ENCODE assay signal across 11 cellular contexts in the genomic region with DNA sequence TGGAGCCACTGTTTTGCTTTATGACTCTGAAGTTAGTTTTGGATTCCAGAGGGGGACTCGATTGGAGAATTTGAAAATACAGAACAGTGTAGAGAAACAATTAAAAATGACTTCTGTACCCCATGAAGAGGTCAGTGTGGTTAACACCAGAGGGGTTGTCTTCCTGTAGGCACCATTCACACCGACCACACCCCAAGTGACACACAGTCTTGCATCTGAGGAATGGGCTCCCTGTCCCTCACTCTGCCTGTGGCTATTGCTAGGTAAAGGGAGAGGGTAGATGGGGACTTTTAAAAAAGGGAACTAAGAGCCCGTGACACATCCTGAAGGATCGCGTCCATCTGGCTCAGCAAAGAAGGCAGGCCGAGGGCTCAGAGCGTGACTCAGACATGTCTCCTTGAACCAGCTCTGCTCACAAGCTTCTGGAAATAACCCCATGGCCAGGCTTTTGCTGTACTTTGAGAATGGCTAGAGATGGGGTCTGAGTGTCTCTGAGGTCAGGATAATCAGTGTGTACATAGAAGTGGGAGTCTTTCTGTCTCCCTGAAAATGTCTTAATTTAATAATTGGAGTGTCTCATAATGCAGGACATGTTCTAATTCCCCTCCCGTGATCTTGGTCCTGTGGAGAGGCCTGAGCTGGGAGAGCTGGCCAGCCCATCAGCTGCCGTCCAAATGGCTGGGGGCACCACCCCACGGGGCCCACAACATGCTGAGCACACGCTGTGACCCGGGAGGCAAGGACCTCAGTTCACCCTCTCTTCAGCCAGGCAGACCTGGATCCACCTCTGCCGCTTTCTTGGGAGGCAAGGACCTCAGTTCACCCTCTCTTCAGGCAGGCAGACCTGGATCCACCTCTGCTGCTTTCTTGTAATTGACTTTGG. TPM values are rescaled to one million over a fixed set of nuclear protein-coding genes. Genes with fewer than 3 reads are reported as not detected.
DNase-seq lines count a peak whose midpoint lies in the region; ATAC-seq, FAIRE-seq and TF ChIP-seq lines count a peak whose summit lies in the region.
"Had no signal": no experiment of that assay in that cellular context is flagged by ENCODE, and none has a peak within 500 bp of the region (broad histone marks: within the 10 kb centered on the region; RNA-seq: fewer than 3 reads in every experiment).

No MANE protein-coding gene starts in this region.

- WGBS in A549 (ENCODE audit: missing lambda C conversion rate): 44% methylated on average over 12 of the region's 13 CpGs
- 25 to 29% methylated on average over 13 of the region's 13 CpGs for WGBS in GM23248 (ENCODE audit: low coverage in 1 of 2, low lambda C conversion rate in 2 of 2, missing lambda C conversion rate in 2 of 2), 2 experiments

- no peaks in the 10 kb centered on the region for H3K9me3 Mint-ChIP-seq in immature natural killer cell

- no peak overlapping the region for H3K9ac ChIP-seq in GM23248
- H3K9ac ChIP-seq: BLaER1 had no signal

- H3K4me3 ChIP-seq in A549: no peak overlapping the region
- H3K4me3 ChIP-seq in GM23248: no peak overlapping the region
- H3K4me3 ChIP-seq: BLaER1, right lobe of liver had no signal

- no peaks in the 10 kb centered on the region for H3K9me2 ChIP-seq in GM23248 (ENCODE audit: insufficient read depth)

- peak in 1 of 2 experiments; percentile 20 for DNase-seq in A549 (ENCODE audit: low read depth in 1 of 2, low spot score in 1 of 2)
- peak; percentile 83 for DNase-seq in GM23248
- peak; percentile 38 for DNase-seq in UCSD-AML1 (lab: John Stamatoyannopoulos, UW; ENCODE audit: unreplicated experiment)
- peak; percentile 67 to 75 (median 74) for DNase-seq in immature natural killer cell
- no peak for DNase-seq in stimulated activated CD8-positive, alpha-beta memory T cell treated with anti-CD3 and anti-CD28 coated beads, Interleukin-4, amount 100 ng/mL, for 48 hours
- DNase-seq in erythroblast (lab: John Stamatoyannopoulos, UW): no peak
- no peak for DNase-seq in NCI-H2171 treated with DMSO at 0.1 percent for 48 hours (lab: John Stamatoyannopoulos, UW)
- DNase-seq: NCI-H187, right lobe of liver had no signal

- H2AFZ ChIP-seq in GM23248: no peak overlapping the region

- peak overlapping the region; percentile 70 to 89 (median 76) for H3K4me3 Mint-ChIP-seq in immature natural killer cell

- peaks cover 75 to 81% of the 10 kb centered on the region in 2 donors for H3K4me1 Mint-ChIP-seq in immature natural killer cell

- no peaks in the 10 kb centered on the region for H3K79me2 ChIP-seq in GM23248 (ENCODE audit: insufficient read depth)

- H3K9me3 ChIP-seq in A549 (no peaks in the 10 kb centered on the region), GM23248 (ENCODE audit: low read depth) (no peaks in the 10 kb centered on the region)
- H3K9me3 ChIP-seq: BLaER1, right lobe of liver had no signal

- H3K27ac Mint-ChIP-seq in immature natural killer cell: peak overlapping the region; percentile 83 to 98 (median 90)

- TF ChIP-seq POLR2A in A549 (IDR thresholded peaks at IDR 0.05; ENCODE audit: low read length): no peak
- no peak for TF ChIP-seq POLR2A in erythroblast (IDR thresholded peaks at IDR 0.05; ENCODE audit: low read length)

- no peak overlapping the region for H3K4me2 ChIP-seq in A549
- H3K4me2 ChIP-seq in GM23248 (ENCODE audit: unreplicated experiment): peak overlapping the region; percentile 7
- H3K4me2 ChIP-seq: BLaER1 had no signal

- TF ChIP-seq EP300 in A549 (IDR thresholded peaks at IDR 0.05): no peak

- no peaks in the 10 kb centered on the region for H3K27me3 ChIP-seq in GM23248 (replicated peaks; ENCODE audit: insufficient read depth)
- H3K27me3 ChIP-seq: BLaER1, right lobe of liver had no signal

- no peaks in the 10 kb centered on the region for H3F3A ChIP-seq in GM23248 (ENCODE audit: insufficient read depth)

- no peak for FAIRE-seq in A549 (lab: Jason Lieb, UNC)

- no peak for TF ChIP-seq CTCF in A549 (IDR thresholded peaks at IDR 0.05)

- no peak for TF ChIP-seq RAD21 in A549 (conservative IDR thresholded peaks at IDR 0.05 in 1 of 2, IDR thresholded peaks at IDR 0.05 in 1 of 2)

- peak; percentile 68 to 80; a peak in 5 of 6 replicates for ATAC-seq in A549
- no peak for ATAC-seq in HG02884 (IDR thresholded peaks at IDR 0.05; ENCODE audit: unreplicated experiment)
- ATAC-seq: right lobe of liver had no signal

- H3K27me3 Mint-ChIP-seq in immature natural killer cell (ENCODE audit: low read depth in 3 of 3): peaks cover 0 to 4% (median 3%) of the 10 kb centered on the region in 3 donors

- no peaks in the 10 kb centered on the region for H3K36me3 ChIP-seq in GM23248 (ENCODE audit: low read depth)
- H3K36me3 ChIP-seq: BLaER1, right lobe of liver had no signal

- no peaks in the 10 kb centered on the region for H4K20me1 ChIP-seq in GM23248 (ENCODE audit: insufficient read depth)
- H4K20me1 ChIP-seq: BLaER1 had no signal

- in situ Hi-C loops in GM23248 (cut with MboI): no loop called here

- H3K4me1 ChIP-seq in A549 (peaks cover 8% of the 10 kb centered on the region; the same call in 1 of the 3 replicates), GM23248 (ENCODE audit: insufficient read depth) (no peaks in the 10 kb centered on the region)
- H3K4me1 ChIP-seq: BLaER1, right lobe of liver had no signal

- POLR2A ChIA-PET in A549 (lab: Yijun Ruan, JAX): no interaction called here

- H3K27ac ChIP-seq in A549: peak overlapping the region in 1 of 2 experiments; percentile 36; a peak in 1 of 6 replicates
- H3K27ac ChIP-seq in GM23248: no peak overlapping the region
- H3K27ac ChIP-seq: BLaER1, right lobe of liver had no signal

- CTCF ChIA-PET in A549 (lab: Yijun Ruan, JAX): interaction anchor here (0.6 kb wide), 1 partner anchor 29 kb away, joined by 3 read pairs; no protein-coding TSS in a partner anchor

- peaks cover 9 to 17% (median 14%) of the 10 kb centered on the region in 3 donors for H3K36me3 Mint-ChIP-seq in immature natural killer cell

TF ChIP-seq in A549, 52 proteins besides CTCF, POLR2A, EP300 and RAD21:
- TF ChIP-seq FOSL2 (IDR thresholded peaks at IDR 0.05): no peak
- peak; percentile 23; the same call in 1 of the 2 replicates for TF ChIP-seq FOSL2 (CRISPR knock-in tag; IDR thresholded peaks at IDR 0.05)
- no peak for TF ChIP-seq EHF (CRISPR knock-in tag; IDR thresholded peaks at IDR 0.05)
- TF ChIP-seq PHF8 (IDR thresholded peaks at IDR 0.05; ENCODE audit: borderline replicate concordance, low read depth): no peak
- TF ChIP-seq, protein P1, sequence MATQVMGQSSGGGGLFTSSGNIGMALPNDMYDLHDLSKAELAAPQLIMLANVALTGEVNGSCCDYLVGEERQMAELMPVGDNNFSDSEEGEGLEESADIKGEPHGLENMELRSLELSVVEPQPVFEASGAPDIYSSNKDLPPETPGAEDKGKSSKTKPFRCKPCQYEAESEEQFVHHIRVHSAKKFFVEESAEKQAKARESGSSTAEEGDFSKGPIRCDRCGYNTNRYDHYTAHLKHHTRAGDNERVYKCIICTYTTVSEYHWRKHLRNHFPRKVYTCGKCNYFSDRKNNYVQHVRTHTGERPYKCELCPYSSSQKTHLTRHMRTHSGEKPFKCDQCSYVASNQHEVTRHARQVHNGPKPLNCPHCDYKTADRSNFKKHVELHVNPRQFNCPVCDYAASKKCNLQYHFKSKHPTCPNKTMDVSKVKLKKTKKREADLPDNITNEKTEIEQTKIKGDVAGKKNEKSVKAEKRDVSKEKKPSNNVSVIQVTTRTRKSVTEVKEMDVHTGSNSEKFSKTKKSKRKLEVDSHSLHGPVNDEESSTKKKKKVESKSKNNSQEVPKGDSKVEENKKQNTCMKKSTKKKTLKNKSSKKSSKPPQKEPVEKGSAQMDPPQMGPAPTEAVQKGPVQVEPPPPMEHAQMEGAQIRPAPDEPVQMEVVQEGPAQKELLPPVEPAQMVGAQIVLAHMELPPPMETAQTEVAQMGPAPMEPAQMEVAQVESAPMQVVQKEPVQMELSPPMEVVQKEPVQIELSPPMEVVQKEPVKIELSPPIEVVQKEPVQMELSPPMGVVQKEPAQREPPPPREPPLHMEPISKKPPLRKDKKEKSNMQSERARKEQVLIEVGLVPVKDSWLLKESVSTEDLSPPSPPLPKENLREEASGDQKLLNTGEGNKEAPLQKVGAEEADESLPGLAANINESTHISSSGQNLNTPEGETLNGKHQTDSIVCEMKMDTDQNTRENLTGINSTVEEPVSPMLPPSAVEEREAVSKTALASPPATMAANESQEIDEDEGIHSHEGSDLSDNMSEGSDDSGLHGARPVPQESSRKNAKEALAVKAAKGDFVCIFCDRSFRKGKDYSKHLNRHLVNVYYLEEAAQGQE (IDR thresholded peaks at IDR 0.05): no peak
TF ChIP-seq in A549: peak in this region for 1.

RNA-seq across cellular contexts. Expression of a gene that starts 39.3 kb away (rescaled TPM):
- polyA plus RNA-seq in A549 (2011; rRNA removed) (1.3 and 1.4 TPM in 2 replicates), A549 (2017; fragmentation: RNase III; extraction: RNeasy Plus Mini Kit Qiagen cat#74134 plus additional on column Dnase treatment) (0.17 to 0.50 TPM (median 0.47 TPM) in 3 replicates), GM23248 (2016; fragmentation: Nextera tagmentation; extraction: Ambion mirVana) (not detected in 2 replicates), immature natural killer cell (1 to 10 TPM; 1.5 to 3.9 (median 2.4) TPM)
- 0.40 and 0.41 TPM in 2 replicates for polyA plus RNA-seq in A549 (2012; cell fraction: cytosol; rRNA removed)
- polyA plus RNA-seq in A549 (2012; cell fraction: nucleus; rRNA removed): 0.29 and 0.34 TPM in 2 replicates
- 2.0 and 2.5 TPM in 2 replicates for polyA minus RNA-seq in A549 (2011; rRNA and poly(A)+ RNA removed)
- total RNA-seq in GM23248 (2014; rRNA removed; shearing (Covaris generic)): not detected in 2 replicates

Comparison
In these comparisons a context has a peak if more than half of its experiments do, and no peak if none do; other contexts are left out.
1. DNase-seq: peak in GM23248 (single experiment), UCSD-AML1 (single experiment) and immature natural killer cell (3 of 3); none in stimulated activated CD8-positive, alpha-beta memory T cell treated with anti-CD3 and anti-CD28 coated beads, Interleukin-4, amount 100 ng/mL, for 48 hours (single experiment), erythroblast (0 of 2) and NCI-H2171 treated with DMSO at 0.1 percent for 48 hours (single experiment).